Comparison of ENCODE assay signal across 22 cellular contexts in genomic region chr11:2204361-2205213, GRCh38. TPM values are rescaled to one million over a fixed set of nuclear protein-coding genes. Genes with fewer than 3 reads are reported as not detected.
DNase-seq lines count a peak whose midpoint lies in the region; FAIRE-seq and TF ChIP-seq lines count a peak whose summit lies in the region.
"Had no signal": no experiment of that assay in that cellular context is flagged by ENCODE, and none has a peak within 500 bp of the region (broad histone marks: within the 10 kb centered on the region; RNA-seq: fewer than 3 reads in every experiment).

No MANE protein-coding gene starts in this region.

- no peaks in the 10 kb centered on the region for H4K20me1 ChIP-seq in osteoblast (ENCODE audit: insufficient read depth, low read length)
- H4K20me1 ChIP-seq: BLaER1 had no signal

- H3K36me3 ChIP-seq in osteoblast (ENCODE audit: insufficient read depth, low read length), result no peaks in the 10 kb centered on the region
- no peaks in the 10 kb centered on the region for H3K36me3 ChIP-seq in effector memory CD4-positive, alpha-beta T cell (ENCODE audit: control insufficient read depth, insufficient read depth, low read length)
- H3K36me3 ChIP-seq: BLaER1, SJCRH30 had no signal

- no peak overlapping the region for H3K27ac ChIP-seq in osteoblast (ENCODE audit: low read depth, low read length)
- H3K27ac ChIP-seq in effector memory CD4-positive, alpha-beta T cell (ENCODE audit: insufficient read depth, low read length, poor library complexity, severe bottlenecking), result no peak overlapping the region
- H3K27ac ChIP-seq: 22Rv1, BLaER1, SJCRH30 had no signal

- peaks cover 5% of the 10 kb centered on the region for H3K27me3 ChIP-seq in osteoblast (ENCODE audit: insufficient read depth, low read length)
- H3K27me3 ChIP-seq in effector memory CD4-positive, alpha-beta T cell (replicated peaks; ENCODE audit: control insufficient read depth, insufficient read depth, low read length, poor library complexity, severe bottlenecking), result no peaks in the 10 kb centered on the region

- no peak overlapping the region for H3K4me2 ChIP-seq in osteoblast (ENCODE audit: insufficient read depth, low read length)

- H3K4me3 ChIP-seq in osteoblast (ENCODE audit: insufficient read depth, low read length), result no peak overlapping the region
- H3K4me3 ChIP-seq in effector memory CD4-positive, alpha-beta T cell (ENCODE audit: insufficient read depth, low read depth, low read length, poor library complexity, severe bottlenecking), result no peak overlapping the region
- H3K4me3 ChIP-seq: BLaER1, SJCRH30 had no signal

- no peaks in the 10 kb centered on the region for H3K79me2 ChIP-seq in osteoblast (ENCODE audit: insufficient read depth, low read length)

- DNase-seq in DMS53 (lab: John Stamatoyannopoulos, UW) (peak; percentile 59), DMS53 treated with DMSO at 0.1 percent for 48 hours (lab: John Stamatoyannopoulos, UW; ENCODE audit: unreplicated experiment) (no peak), GM12892 (ENCODE audit: insufficient read length) (peak; percentile 26), ecto neural progenitor cell (ENCODE audit: low spot score) (peak; percentile 53), osteoblast (ENCODE audit: insufficient read length, low spot score, missing footprints) (peak; percentile 66), hypothalamus (lab: John Stamatoyannopoulos, UW) (no peak), NCI-H510A treated with DMSO at 0.1 percent for 48 hours (lab: John Stamatoyannopoulos, UW) (no peak)
- DNase-seq in effector memory CD4-positive, alpha-beta T cell, result no peak
- DNase-seq: activated CD4-positive, alpha-beta T cell treated with anti-CD3 and anti-CD28 coated beads for 48 hours; anterior cingulate cortex; DMS79 treated with DMSO at 0.1 percent for 48 hours; NCI-H2029; NCI-H510A; T1000 had no signal

- peaks cover 2% of the 10 kb centered on the region for H3K9me3 ChIP-seq in osteoblast (ENCODE audit: low read depth, low read length)
- H3K9me3 ChIP-seq in effector memory CD4-positive, alpha-beta T cell (ENCODE audit: control insufficient read depth, low read length), result no peaks in the 10 kb centered on the region
- H3K9me3 ChIP-seq: SJCRH30 had no signal

- TF ChIP-seq CTCF in osteoblast (IDR thresholded peaks at IDR 0.05; ENCODE audit: extremely low read depth, low read depth, low read length), result no peak

- no peaks in the 10 kb centered on the region for H3K4me1 ChIP-seq in osteoblast (ENCODE audit: insufficient read depth, low read length)
- H3K4me1 ChIP-seq in effector memory CD4-positive, alpha-beta T cell (ENCODE audit: control insufficient read depth, insufficient read depth, low read length, poor library complexity, severe bottlenecking), result no peaks in the 10 kb centered on the region
- H3K4me1 ChIP-seq: SJCRH30 had no signal

- no peak overlapping the region for H2AFZ ChIP-seq in osteoblast (ENCODE audit: low read length)

- FAIRE-seq in GM12892 (lab: Jason Lieb, UNC), result no peak
- FAIRE-seq: colon had no signal

- no peak for TF ChIP-seq POLR2A in GM12892 (IDR thresholded peaks at IDR 0.05; ENCODE audit: low read depth, low read length)

RNA-seq across cellular contexts. Expression of gene TH, which starts 33.0 kb away (rescaled TPM):
- not detected for polyA plus RNA-seq in GM12892 (2012; ENCODE audit: missing spikeins)
- total RNA-seq in osteoblast, result under 0.01 TPM in 1 of 2 replicates, not detected in the other
- total RNA-seq: activated T-helper 17 cell treated with anti-CD3 and anti-CD28 coated beads, Interleukin-2, amount 50 U/mL, for 72 hours; SJCRH30; skeletal muscle tissue had no signal

RNA-seq across cellular contexts. Expression of gene INS, which starts 43.6 kb away (rescaled TPM):
- not detected for polyA plus RNA-seq in GM12892 (2012; ENCODE audit: missing spikeins)
- not detected in 2 replicates for total RNA-seq in osteoblast
- total RNA-seq: activated T-helper 17 cell treated with anti-CD3 and anti-CD28 coated beads, Interleukin-2, amount 50 U/mL, for 72 hours; esophagus mucosa; SJCRH30; skeletal muscle tissue; urinary bladder had no signal

Comparison
In these comparisons a context has a peak if more than half of its experiments do, and no peak if none do; other contexts are left out.
1. DNase-seq: peak in DMS53 (single experiment), GM12892 (single experiment), ecto neural progenitor cell (single experiment) and osteoblast (single experiment); none in DMS53 treated with DMSO at 0.1 percent for 48 hours (single experiment), hypothalamus (0 of 51), NCI-H510A treated with DMSO at 0.1 percent for 48 hours (single experiment) and effector memory CD4-positive, alpha-beta T cell (0 of 3).